In genomic region chr14:105495101-105495989, GRCh38 we compare ENCODE assay signal across 17 cellular contexts. TPM values are rescaled to one million over a fixed set of nuclear protein-coding genes. Genes with fewer than 3 reads are reported as not detected.
A peak's percentile ranks its signal among the peaks of the same experiment; 100 is the strongest.
DNase-seq lines count a peak whose midpoint lies in the region; ATAC-seq, FAIRE-seq and TF ChIP-seq lines count a peak whose summit lies in the region.
"Had no signal": no experiment of that assay in that cellular context is flagged by ENCODE, and none has a peak within 500 bp of the region (broad histone marks: within the 10 kb centered on the region; RNA-seq: fewer than 3 reads in every experiment).

No MANE protein-coding gene starts in this region.

- H3K27me3 ChIP-seq in K562 (ENCODE audit: control insufficient read depth in 2 of 2, insufficient read depth in 2 of 2, low read length in 2 of 2), result no peaks in the 10 kb centered on the region
- H3K27me3 ChIP-seq in left lung, result no peaks in the 10 kb centered on the region
- no peaks in the 10 kb centered on the region for H3K27me3 ChIP-seq in skeletal muscle tissue (ENCODE audit: control insufficient read depth in 3 of 3, insufficient read depth in 3 of 3, low read length in 3 of 3)
- H3K27me3 ChIP-seq: esophagus squamous epithelium had no signal

- peaks cover 5% of the 10 kb centered on the region; the same call in 2 of the 3 replicates for H3K79me2 ChIP-seq in K562 (ENCODE audit: control insufficient read depth, insufficient read depth, low read length)

- DNase-seq in DMS 273 (lab: John Stamatoyannopoulos, UW; ENCODE audit: unreplicated experiment), result peak; percentile 52
- DNase-seq in DMS 273 treated with DMSO at 0.1 percent for 48 hours (lab: John Stamatoyannopoulos, UW), result no peak
- DNase-seq in K562 (ENCODE audit: extremely low read depth in 1 of 4, low spot score in 3 of 4), result no peak
- peak; percentile 33 to 80 for DNase-seq in left lung
- DNase-seq in activated CD8-positive, alpha-beta memory T cell treated with anti-CD3 and anti-CD28 coated beads for 24 hours, result no peak
- DNase-seq in D721Med (ENCODE audit: insufficient read length, low spot score), result no peak
- DNase-seq: activated T-cell treated with anti-CD3 and anti-CD28 coated beads, Interleukin-2, amount 50 U/mL, for 24 hours; esophagus squamous epithelium; GOT3; NCI-H2171 treated with DMSO at 0.1 percent for 48 hours had no signal

- no peak for TF ChIP-seq RAD21 in K562 (CRISPR knock-in tag; conservative IDR thresholded peaks at IDR 0.05 in 1 of 2, IDR thresholded peaks at IDR 0.05 in 1 of 2)

- H3K9me1 ChIP-seq in K562 (ENCODE audit: control insufficient read depth, insufficient read depth, low read length), result no peaks in the 10 kb centered on the region

- H3K4me1 ChIP-seq in K562 (replicated peaks in 1 of 2; ENCODE audit: control insufficient read depth in 2 of 2, insufficient read depth in 2 of 2, low read length in 2 of 2) (peaks cover 0 to 79% of the 10 kb centered on the region in 2 experiments; a peak in 3 of 5 replicates), left lung (peaks cover 0 to 13% of the 10 kb centered on the region in 2 donors), skeletal muscle tissue (ENCODE audit: control insufficient read depth in 3 of 3, insufficient read depth in 3 of 3, low read length in 3 of 3) (peaks cover 23 to 32% (median 31%) of the 10 kb centered on the region in 3 donors)

- H3K27ac ChIP-seq in K562 (ENCODE audit: extremely low read depth, low read depth, low read length) (no peak overlapping the region), left lung (no peak overlapping the region), skeletal muscle tissue (ENCODE audit: low read depth, low read length) (peak overlapping the region; percentile 62)
- H3K27ac ChIP-seq: 22Rv1, esophagus squamous epithelium had no signal

- TF ChIP-seq CTCF in K562 (IDR thresholded peaks at IDR 0.05 in 2 of 3, conservative IDR thresholded peaks at IDR 0.05 in 1 of 3; ENCODE audit: insufficient read depth in 2 of 3, low read depth in 1 of 3, low read length in 3 of 3) (no peak), left lung (IDR thresholded peaks at IDR 0.05) (no peak), D721Med (IDR thresholded peaks at IDR 0.05; ENCODE audit: insufficient read depth, missing control alignments) (no peak)

- intact Hi-C loops in K562 (cut with micrococcal nuclease), result no loop called here
- intact Hi-C loops in left lung (cut with DNase I), result no loop called here

- 72% methylated on average over 14 of the region's 18 CpGs for WGBS in K562 (ENCODE audit: insufficient coverage, low coverage, missing lambda C conversion rate)

- in situ Hi-C loops in K562 (cut with MboI), result no loop called here

- H3K4me2 ChIP-seq in K562 (ENCODE audit: insufficient read depth, low read length), result no peak overlapping the region

- POLR2A ChIA-PET in K562 (lab: Yijun Ruan, JAX), result no interaction called here

- H3K9me3 ChIP-seq in K562 (replicated peaks; ENCODE audit: control insufficient read depth, insufficient read depth, low read depth, low read length), result no peaks in the 10 kb centered on the region
- H3K9me3 ChIP-seq in left lung, result no peaks in the 10 kb centered on the region
- no peaks in the 10 kb centered on the region for H3K9me3 ChIP-seq in skeletal muscle tissue (ENCODE audit: control insufficient read depth in 3 of 3, low read length in 3 of 3)
- H3K9me3 ChIP-seq: esophagus squamous epithelium had no signal

- no peak overlapping the region for H3K4me3 ChIP-seq in K562
- no peak overlapping the region for H3K4me3 ChIP-seq in left lung
- H3K4me3 ChIP-seq in skeletal muscle tissue (ENCODE audit: low read length in 3 of 3), result peak overlapping the region in 2 of 3 donors; percentile 40 to 41
- H3K4me3 ChIP-seq: esophagus squamous epithelium, skin epidermis had no signal

- H2AFZ ChIP-seq in K562 (ENCODE audit: low read depth, low read length), result no peak overlapping the region

- peaks cover 6% of the 10 kb centered on the region for H4K20me1 ChIP-seq in K562 (replicated peaks; ENCODE audit: control insufficient read depth, insufficient read depth, low read length)

- TF ChIP-seq POLR2A in K562 (conservative IDR thresholded peaks at IDR 0.05), result no peak

- FAIRE-seq in K562 (lab: Jason Lieb, UNC) (no peak), D721Med (lab: Jason Lieb, UNC) (no peak)
- FAIRE-seq: RCC 7860 had no signal

- no peak for TF ChIP-seq EP300 in K562 (IDR thresholded peaks at IDR 0.05; ENCODE audit: low read length)

- CTCF ChIA-PET in K562 (lab: Yijun Ruan, JAX; ENCODE audit: low intra/inter-chr PET ratio), result no interaction called here

- ATAC-seq in K562 (no peak), left lung (no peak), GM19324 (IDR thresholded peaks at IDR 0.05; ENCODE audit: low FRiP score, unreplicated experiment) (no peak)
- ATAC-seq: activated naive CD4-positive, alpha-beta T cell treated with anti-CD3 and anti-CD28 coated beads, Interleukin-2, amount 50 U/mL, for 72 hours had no signal

- H3K36me3 ChIP-seq in K562 (ENCODE audit: control insufficient read depth, insufficient read depth, low read length), result peaks cover 2% of the 10 kb centered on the region; the same call in 1 of the 3 replicates
- H3K36me3 ChIP-seq in left lung, result peaks cover 0 to 28% of the 10 kb centered on the region in 2 donors
- H3K36me3 ChIP-seq in skeletal muscle tissue (ENCODE audit: control insufficient read depth in 3 of 3, insufficient read depth in 3 of 3, low read length in 3 of 3), result peaks cover 0 to 4% (median 0%) of the 10 kb centered on the region in 3 donors

- H3K9ac ChIP-seq in K562 (ENCODE audit: insufficient read depth in 1 of 2, low read depth in 2 of 2, low read length in 2 of 2) (no peak overlapping the region), skeletal muscle tissue (ENCODE audit: low read depth in 1 of 3, low read length in 3 of 3) (peak overlapping the region in 1 of 3 donors; percentile 78)

- no TSS peak for BruUV-seq in K562 (replicated peaks; lab: Mats Ljungman, UMichigan)

RNA-seq across cellular contexts. Expression of gene TEDC1, which starts 4.3 kb away (rescaled TPM):
- 5.0 and 22.4 TPM in 2 replicates for total RNA-seq in K562 (2011; cell fraction: chromatin; rRNA removed; ENCODE audit: low replicate concordance)
- 19.2 and 23.0 TPM in 2 replicates for total RNA-seq in K562 (2011; cell fraction: nucleolus; rRNA removed)
- total RNA-seq in K562 (2011; cell fraction: nucleoplasm; rRNA removed), result 7.6 and 10.1 TPM in 2 replicates
- total RNA-seq in K562 (2014; rRNA removed), result 26.4 and 28.3 TPM in 2 replicates
- 0.64 and 0.84 TPM in 2 replicates for total RNA-seq in K562 (2014; rRNA removed; fragmentation: Illumina TruSeq; extraction: Trizol)
- total RNA-seq in K562 (2015; rRNA removed; fragmentation: Illumina TruSeq; extraction: Trizol), result 6.6 and 8.8 TPM in 2 replicates
- total RNA-seq in K562 (2021), result 20.1 and 25.7 TPM in 2 replicates
- 5.9 and 6.6 TPM in 2 replicates for polyA plus RNA-seq in K562 (2011; rRNA removed)
- polyA plus RNA-seq in K562 (2011; cell fraction: cytosol; rRNA removed), result 7.3 and 21.3 TPM in 2 replicates
- 19.1 and 36.6 TPM in 2 replicates for polyA plus RNA-seq in K562 (2011; cell fraction: nucleus; rRNA removed)
- polyA plus RNA-seq in K562 (2012), result 12.3 and 15.1 TPM in 2 replicates
- polyA plus RNA-seq in K562 (2014; fragmentation: Illumina TruSeq; extraction: Trizol), result 1.2 and 6.8 TPM in 2 replicates
- under 1 TPM; 0.21 to 0.25 TPM for polyA plus RNA-seq in K562 (2014; fragmentation: Nextera tagmentation; extraction: Ambion mirVana)
- 18.9 and 19.4 TPM in 2 replicates for polyA plus RNA-seq in K562 (2014; rRNA removed)
- polyA minus RNA-seq in K562 (2011; rRNA and poly(A)+ RNA removed), result 0.99 and 1.6 TPM in 2 replicates
- 7.5 and 8.6 TPM in 2 replicates for polyA minus RNA-seq in K562 (2011; cell fraction: cytosol; rRNA and poly(A)+ RNA removed)
- 10.3 and 11.8 TPM in 2 replicates for polyA minus RNA-seq in K562 (2011; cell fraction: nucleus; rRNA and poly(A)+ RNA removed)
- total RNA-seq in left lung, result 10 to 100 TPM; 12.8 to 16.8 TPM
- total RNA-seq in skeletal muscle tissue, result 2.1 TPM

RNA-seq across cellular contexts. Expression of gene CRIP1, which starts 8.7 kb away (rescaled TPM):
- total RNA-seq in K562 (2011; cell fraction: chromatin; rRNA removed; ENCODE audit: low replicate concordance), result not detected in 2 replicates
- total RNA-seq in K562 (2011; cell fraction: nucleolus; rRNA removed), result not detected in 2 replicates
- total RNA-seq in K562 (2011; cell fraction: nucleoplasm; rRNA removed), result 0.29 TPM in 1 of 2 replicates, not detected in the other
- total RNA-seq in K562 (2014; rRNA removed), result not detected in 2 replicates
- total RNA-seq in K562 (2014; rRNA removed; fragmentation: Illumina TruSeq; extraction: Trizol), result not detected in 2 replicates
- total RNA-seq in K562 (2015; rRNA removed; fragmentation: Illumina TruSeq; extraction: Trizol), result not detected in 2 replicates
- 0.58 and 0.98 TPM in 2 replicates for total RNA-seq in K562 (2021)
- 0.14 and 0.23 TPM in 2 replicates for polyA plus RNA-seq in K562 (2011; rRNA removed)
- 0.31 and 0.46 TPM in 2 replicates for polyA plus RNA-seq in K562 (2011; cell fraction: cytosol; rRNA removed)
- polyA plus RNA-seq in K562 (2011; cell fraction: nucleus; rRNA removed), result 0.21 and 1.1 TPM in 2 replicates
- 0.72 TPM in 1 of 2 replicates, not detected in the other for polyA plus RNA-seq in K562 (2012)
- not detected in 2 replicates for polyA plus RNA-seq in K562 (2014; fragmentation: Illumina TruSeq; extraction: Trizol)
- polyA plus RNA-seq in K562 (2014; fragmentation: Nextera tagmentation; extraction: Ambion mirVana), result not detected
- polyA plus RNA-seq in K562 (2014; rRNA removed), result 0.11 TPM in 1 of 2 replicates, not detected in the other
- not detected in 2 replicates for polyA minus RNA-seq in K562 (2011; rRNA and poly(A)+ RNA removed)
- 3.2 and 9.9 TPM in 2 replicates for polyA minus RNA-seq in K562 (2011; cell fraction: cytosol; rRNA and poly(A)+ RNA removed)
- 0.78 and 1.5 TPM in 2 replicates for polyA minus RNA-seq in K562 (2011; cell fraction: nucleus; rRNA and poly(A)+ RNA removed)
- 100 to 1,000 TPM; 171 to 281 TPM for total RNA-seq in left lung
- total RNA-seq in skeletal muscle tissue, result 5.2 TPM
- total RNA-seq: LHCN-M2 had no signal

RNA-seq across cellular contexts. Expression of gene CRIP2, which starts 20.7 kb away (rescaled TPM):
- 2.6 TPM in 1 of 2 replicates, not detected in the other for total RNA-seq in K562 (2011; cell fraction: chromatin; rRNA removed; ENCODE audit: low replicate concordance)
- total RNA-seq in K562 (2011; cell fraction: nucleolus; rRNA removed), result 0.53 and 1.7 TPM in 2 replicates
- 1.2 and 1.5 TPM in 2 replicates for total RNA-seq in K562 (2011; cell fraction: nucleoplasm; rRNA removed)
- total RNA-seq in K562 (2014; rRNA removed) (1.7 and 2.0 TPM in 2 replicates), K562 (2014; rRNA removed; fragmentation: Illumina TruSeq; extraction: Trizol) (not detected in 2 replicates), K562 (2015; rRNA removed; fragmentation: Illumina TruSeq; extraction: Trizol) (0.33 and 0.34 TPM in 2 replicates), K562 (2021) (1.2 and 1.7 TPM in 2 replicates), left lung (100 to 1,000 TPM; 172 to 224 TPM), skeletal muscle tissue (77.8 TPM)
- polyA plus RNA-seq in K562 (2011; rRNA removed) (1.0 and 2.2 TPM in 2 replicates), K562 (2014; fragmentation: Illumina TruSeq; extraction: Trizol) (0.18 and 0.51 TPM in 2 replicates), K562 (2014; fragmentation: Nextera tagmentation; extraction: Ambion mirVana) (under 1 TPM; 0.25 to 0.27 TPM), K562 (2014; rRNA removed) (0.16 and 1.2 TPM in 2 replicates)
- polyA plus RNA-seq in K562 (2011; cell fraction: cytosol; rRNA removed), result 4.4 and 9.0 TPM in 2 replicates
- polyA plus RNA-seq in K562 (2011; cell fraction: nucleus; rRNA removed), result 4.8 and 11.0 TPM in 2 replicates
- polyA plus RNA-seq in K562 (2012), result 1.4 and 1.9 TPM in 2 replicates
- polyA minus RNA-seq in K562 (2011; rRNA and poly(A)+ RNA removed), result 0.39 TPM in 1 of 2 replicates, not detected in the other
- polyA minus RNA-seq in K562 (2011; cell fraction: cytosol; rRNA and poly(A)+ RNA removed), result 1.2 and 2.0 TPM in 2 replicates
- 0.67 and 0.94 TPM in 2 replicates for polyA minus RNA-seq in K562 (2011; cell fraction: nucleus; rRNA and poly(A)+ RNA removed)

RNA-seq across cellular contexts. Expression of gene TMEM121, which starts 31.0 kb away (rescaled TPM):
- not detected in 2 replicates for total RNA-seq in K562 (2011; cell fraction: chromatin; rRNA removed; ENCODE audit: low replicate concordance)
- total RNA-seq in K562 (2011; cell fraction: nucleolus; rRNA removed), result 0.39 TPM in 1 of 2 replicates, not detected in the other
- not detected in 2 replicates for total RNA-seq in K562 (2011; cell fraction: nucleoplasm; rRNA removed)
- total RNA-seq in K562 (2014; rRNA removed) (0.36 TPM in 1 of 2 replicates, not detected in the other), K562 (2014; rRNA removed; fragmentation: Illumina TruSeq; extraction: Trizol) (not detected in 2 replicates), K562 (2015; rRNA removed; fragmentation: Illumina TruSeq; extraction: Trizol) (not detected in 2 replicates), K562 (2021) (0.31 TPM in 1 of 2 replicates, not detected in the other), left lung (1 to 10 TPM; 2.4 to 3.0 TPM), skeletal muscle tissue (3.1 TPM)
- polyA plus RNA-seq in K562 (2011; rRNA removed) (0.09 TPM in 1 of 2 replicates, not detected in the other), K562 (2014; fragmentation: Illumina TruSeq; extraction: Trizol) (not detected in 2 replicates), K562 (2014; fragmentation: Nextera tagmentation; extraction: Ambion mirVana) (not detected), K562 (2014; rRNA removed) (not detected in 2 replicates)
- polyA plus RNA-seq in K562 (2011; cell fraction: cytosol; rRNA removed), result 0.04 and 0.55 TPM in 2 replicates
- polyA plus RNA-seq in K562 (2011; cell fraction: nucleus; rRNA removed), result 0.13 TPM in 1 of 2 replicates, not detected in the other
- polyA plus RNA-seq in K562 (2012), result 0.12 TPM in 1 of 2 replicates, not detected in the other
- polyA minus RNA-seq in K562 (2011; rRNA and poly(A)+ RNA removed), result not detected in 2 replicates
- not detected in 2 replicates for polyA minus RNA-seq in K562 (2011; cell fraction: cytosol; rRNA and poly(A)+ RNA removed)
- 0.33 and 0.40 TPM in 2 replicates for polyA minus RNA-seq in K562 (2011; cell fraction: nucleus; rRNA and poly(A)+ RNA removed)

Comparison
In these comparisons a context has a peak if more than half of its experiments do, and no peak if none do; other contexts are left out.
1. DNase-seq: peak in DMS 273 (single experiment) and left lung (2 of 2); none in DMS 273 treated with DMSO at 0.1 percent for 48 hours (single experiment), K562 (0 of 4), activated CD8-positive, alpha-beta memory T cell treated with anti-CD3 and anti-CD28 coated beads for 24 hours (single experiment) and D721Med (single experiment).
2. H3K4me3 ChIP-seq: peak in skeletal muscle tissue (2 of 3); none in K562 (single experiment) and left lung (0 of 2).
3. RNA of gene CRIP1, which starts 8.7 kb away (total RNA-seq): 171 to 281 TPM in left lung; 5.2 TPM in skeletal muscle tissue (single experiment) and 0.29 to 0.98 TPM in K562; every median in the first group is over 10 times any median in the second.
4. RNA of gene CRIP2, which starts 20.7 kb away (total RNA-seq): 172 to 224 TPM in left lung and 77.8 TPM in skeletal muscle tissue (single experiment); 0.33 to 2.6 TPM in K562; every median in the first group is over 10 times any median in the second.